ENCODE assay signal across 8 cellular contexts in the genomic region with DNA sequence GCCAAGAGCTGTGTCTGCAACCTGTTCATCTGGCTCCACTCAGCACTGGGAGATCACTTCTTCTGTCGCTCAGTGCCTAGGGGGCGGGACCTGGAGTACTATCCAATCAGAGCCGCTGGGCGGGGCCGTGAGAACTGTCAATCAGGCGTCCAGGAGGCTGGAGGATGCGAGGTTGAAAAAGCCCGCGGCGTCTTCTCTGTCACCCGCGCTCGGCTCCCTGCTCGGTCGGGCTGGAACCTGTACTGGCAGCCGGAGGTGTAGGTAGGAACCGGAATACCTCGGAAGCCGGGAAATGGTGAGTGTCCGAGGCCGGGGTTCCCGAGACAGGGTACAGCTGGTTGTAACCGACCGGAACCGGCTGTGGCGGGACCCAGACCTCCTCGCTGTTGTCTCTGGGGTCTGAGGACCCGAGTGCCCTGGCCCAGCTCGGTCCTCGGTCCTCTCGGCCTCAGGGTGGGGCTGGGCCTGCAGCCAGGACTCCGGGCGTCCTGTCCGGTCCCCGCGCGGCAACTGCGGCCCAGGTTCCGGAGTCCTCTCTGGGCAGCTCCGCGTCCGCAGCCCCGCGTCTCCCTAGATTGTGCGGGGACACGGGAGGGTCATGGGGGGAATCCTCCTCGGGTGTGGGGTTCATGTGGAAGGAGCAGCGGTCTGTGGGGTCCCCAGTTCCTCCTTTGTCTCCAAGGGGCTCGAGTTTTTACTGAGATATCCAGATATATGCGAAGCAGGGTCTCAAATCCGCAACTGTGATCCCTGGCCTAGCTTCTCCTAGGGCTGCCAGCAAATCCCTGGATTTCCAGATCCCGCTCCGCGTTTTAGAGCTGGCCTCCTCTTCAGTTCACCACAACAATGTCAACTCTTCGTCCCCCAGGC. TPM values are rescaled to one million over a fixed set of nuclear protein-coding genes. Genes with fewer than 3 reads are reported as not detected.
A peak's percentile ranks its signal among the peaks of the same experiment; 100 is the strongest.
DNase-seq lines count a peak whose midpoint lies in the region; ATAC-seq and TF ChIP-seq lines count a peak whose summit lies in the region.

No MANE protein-coding gene starts in this region.

- peak overlapping the region; percentile 79 for H3K4me3 Mint-ChIP-seq in activated T-helper 2 cell treated with anti-CD3 and anti-CD28 coated beads, Interferon-gamma antibody, Interleukin-2, Interleukin-4, amounts not matched to agents 10 μg/mL and 5 μg/mL and 100 μg/mL, durations not matched to agents 14 hours and 24 hours and 36 hours (ENCODE audit: low read depth)
- peak overlapping the region; percentile 91 to 95 (median 94) for H3K4me3 Mint-ChIP-seq in nephron

- no peaks in the 10 kb centered on the region for H3K27me3 Mint-ChIP-seq in activated T-helper 2 cell treated with anti-CD3 and anti-CD28 coated beads, Interferon-gamma antibody, Interleukin-2, Interleukin-4, amounts not matched to agents 10 μg/mL and 5 μg/mL and 100 μg/mL, durations not matched to agents 14 hours and 24 hours and 36 hours (ENCODE audit: low read depth)
- H3K27me3 Mint-ChIP-seq in nephron (ENCODE audit: low read depth), result no peaks in the 10 kb centered on the region

- H3K36me3 ChIP-seq in KMS-11 (ENCODE audit: insufficient read depth), result no peaks in the 10 kb centered on the region

- peaks cover 24% of the 10 kb centered on the region for H3K9me3 Mint-ChIP-seq in activated T-helper 2 cell treated with anti-CD3 and anti-CD28 coated beads, Interferon-gamma antibody, Interleukin-2, Interleukin-4, amounts not matched to agents 10 μg/mL and 5 μg/mL and 100 μg/mL, durations not matched to agents 14 hours and 24 hours and 36 hours
- H3K9me3 Mint-ChIP-seq in nephron, result peaks cover 6% of the 10 kb centered on the region

- no peaks in the 10 kb centered on the region for H3K4me1 Mint-ChIP-seq in activated T-helper 2 cell treated with anti-CD3 and anti-CD28 coated beads, Interferon-gamma antibody, Interleukin-2, Interleukin-4, amounts not matched to agents 10 μg/mL and 5 μg/mL and 100 μg/mL, durations not matched to agents 14 hours and 24 hours and 36 hours (ENCODE audit: low read depth)
- no peaks in the 10 kb centered on the region for H3K4me1 Mint-ChIP-seq in nephron

- TF ChIP-seq CTCF in KMS-11 (conservative IDR thresholded peaks at IDR 0.05; ENCODE audit: low read depth, low read length), result no peak
- TF ChIP-seq CTCF in fibroblast of the aortic adventitia (IDR thresholded peaks at IDR 0.05; ENCODE audit: insufficient read depth, low read length), result no peak
- TF ChIP-seq CTCF in nephron (IDR thresholded peaks at IDR 0.05; ENCODE audit: unreplicated experiment in 3 of 3), result no peak

- H3K27me3 ChIP-seq in KMS-11 (ENCODE audit: insufficient read depth, low read depth), result no peaks in the 10 kb centered on the region

- intact Hi-C loops in activated T-helper 2 cell treated with anti-CD3 and anti-CD28 coated beads, Interferon-gamma antibody, Interleukin-2, Interleukin-4, amounts not matched to agents 10 μg/mL and 5 μg/mL and 100 μg/mL, durations not matched to agents 14 hours and 24 hours and 36 hours (cut with micrococcal nuclease), result no loop called here

- H3K27ac Mint-ChIP-seq in activated T-helper 2 cell treated with anti-CD3 and anti-CD28 coated beads, Interferon-gamma antibody, Interleukin-2, Interleukin-4, amounts not matched to agents 10 μg/mL and 5 μg/mL and 100 μg/mL, durations not matched to agents 14 hours and 24 hours and 36 hours, result no peak overlapping the region
- H3K27ac Mint-ChIP-seq in nephron, result peak overlapping the region in 2 of 3 experiments; percentile 82 to 91

- H4K20me1 ChIP-seq in KMS-11 (ENCODE audit: insufficient read depth), result no peaks in the 10 kb centered on the region

- no peak overlapping the region for H3K4me3 ChIP-seq in KMS-11 (IDR thresholded peaks at IDR 0.05; ENCODE audit: insufficient read depth, low read depth, low read length)
- H3K4me3 ChIP-seq in fibroblast of the aortic adventitia (ENCODE audit: low read depth, low read length), result peak overlapping the region; percentile 81

- H3K4me2 ChIP-seq in KMS-11, result peak overlapping the region; percentile 9; the same call in 1 of the 2 replicates

- peak overlapping the region; percentile 9; the same call in 1 of the 2 replicates for H3K9ac ChIP-seq in KMS-11

- no peaks in the 10 kb centered on the region for H3K4me1 ChIP-seq in KMS-11 (ENCODE audit: low read depth, poor library complexity, severe bottlenecking)

- ATAC-seq in GM21737 (IDR thresholded peaks at IDR 0.05; ENCODE audit: unreplicated experiment), result peak; percentile 97

- DNase-seq in DMS114 treated with DMSO at 0.1 percent for 48 hours (lab: John Stamatoyannopoulos, UW; ENCODE audit: unreplicated experiment) (peak; percentile 89), RPMI7951 (ENCODE audit: low read depth) (peak; percentile 93), fibroblast of the aortic adventitia (ENCODE audit: low read depth) (peak; percentile 83)
- DNase-seq in activated T-helper 2 cell treated with anti-CD3 and anti-CD28 coated beads, Interferon-gamma antibody, Interleukin-2, Interleukin-4, amounts not matched to agents 10 μg/mL and 5 μg/mL and 100 μg/mL, durations not matched to agents 14 hours and 24 hours and 36 hours (ENCODE audit: low spot score), result peak; percentile 89
- DNase-seq in stimulated activated naive CD4-positive, alpha-beta T cell treated with Interleukin-2 at 50 U/mL for 16 hours (lab: John Stamatoyannopoulos, UW), result peak; percentile 82

- H3K79me2 ChIP-seq in KMS-11 (ENCODE audit: insufficient read depth, low read depth), result no peaks in the 10 kb centered on the region

- H3K27ac ChIP-seq in KMS-11, result no peak overlapping the region

- H2AFZ ChIP-seq in KMS-11 (ENCODE audit: low read depth), result peak overlapping the region; percentile 44; the same call in 1 of the 2 replicates

- H3K36me3 Mint-ChIP-seq in activated T-helper 2 cell treated with anti-CD3 and anti-CD28 coated beads, Interferon-gamma antibody, Interleukin-2, Interleukin-4, amounts not matched to agents 10 μg/mL and 5 μg/mL and 100 μg/mL, durations not matched to agents 14 hours and 24 hours and 36 hours (ENCODE audit: low read depth), result no peaks in the 10 kb centered on the region
- H3K36me3 Mint-ChIP-seq in nephron (ENCODE audit: low read depth), result peaks cover 20% of the 10 kb centered on the region

RNA-seq across cellular contexts. Expression of a gene that starts 42.6 kb away (rescaled TPM):
- total RNA-seq in RPMI7951 (2014; rRNA removed; shearing (Covaris generic)), result 16.6 and 17.3 TPM in 2 replicates
- 8.3 and 10.9 TPM in 2 replicates for total RNA-seq in activated T-helper 2 cell treated with anti-CD3 and anti-CD28 coated beads, Interferon-gamma antibody, Interleukin-2, Interleukin-4, amounts not matched to agents 10 μg/mL and 5 μg/mL and 100 μg/mL, durations not matched to agents 14 hours and 24 hours and 36 hours
- total RNA-seq in fibroblast of the aortic adventitia (ENCODE audit: low replicate concordance), result 11.7 and 17.3 TPM in 2 replicates
